1 cellular context compared by ENCODE assay signal in genomic region chr6:25175656-25176055, GRCh38.
TF ChIP-seq lines count a peak whose summit lies in the region.

No MANE protein-coding gene starts in this region.

TF ChIP-seq in SK-N-SH, 30 proteins besides CTCF, POLR2A, EP300 and RAD21 (continued from another document):
- TF ChIP-seq RCOR1 (IDR thresholded peaks at IDR 0.05; ENCODE audit: low read length), result no peak
- TF ChIP-seq MEF2A (IDR thresholded peaks at IDR 0.05; ENCODE audit: borderline replicate concordance, low read depth), result no peak
- TF ChIP-seq CHD2 (IDR thresholded peaks at IDR 0.05; ENCODE audit: low read length, partially characterized antibody), result no peak
- no peak for TF ChIP-seq YY1 (IDR thresholded peaks at IDR 0.05; ENCODE audit: low read depth)
- TF ChIP-seq REST (IDR thresholded peaks at IDR 0.05; ENCODE audit: low read depth, low read length), result no peak
- TF ChIP-seq EZH2phosphoT487 (IDR thresholded peaks at IDR 0.05; ENCODE audit: borderline replicate concordance, low read depth), result no peak
- no peak for TF ChIP-seq FOXJ3 (CRISPR knock-in tag; IDR thresholded peaks at IDR 0.05)
- no peak for TF ChIP-seq USF1 (IDR thresholded peaks at IDR 0.05; ENCODE audit: borderline replicate concordance, low read depth)
- TF ChIP-seq ELF1 (IDR thresholded peaks at IDR 0.05), result no peak
